In genomic region chr5:120139039-120139438, GRCh38 we compare ENCODE assay signal across 9 cellular contexts.
DNase-seq lines count a peak whose midpoint lies in the region; ATAC-seq and TF ChIP-seq lines count a peak whose summit lies in the region.
"Had no signal": no experiment of that assay in that cellular context is flagged by ENCODE, and none has a peak within 500 bp of the region (broad histone marks: within the 10 kb centered on the region; RNA-seq: fewer than 3 reads in every experiment).

No MANE protein-coding gene starts in this region.

- POLR2A ChIA-PET in CD4-positive, alpha-beta memory T cell (lab: Charles Lee; ENCODE audit: partially characterized antibody): no interaction called here

- no peaks in the 10 kb centered on the region for H3K27me3 Mint-ChIP-seq in CD4-positive, alpha-beta memory T cell

- peaks cover 14 to 19% (median 17%) of the 10 kb centered on the region in 4 donors for H3K4me1 ChIP-seq in upper lobe of left lung
- no peaks in the 10 kb centered on the region for H3K4me1 ChIP-seq in CD4-positive, alpha-beta memory T cell (ENCODE audit: insufficient read depth, low read length)

- no peak overlapping the region for H3K4me3 Mint-ChIP-seq in CD4-positive, alpha-beta memory T cell

- H3K4me1 Mint-ChIP-seq in CD4-positive, alpha-beta memory T cell: no peaks in the 10 kb centered on the region

- TF ChIP-seq CTCF in brain microvascular endothelial cell (IDR thresholded peaks at IDR 0.05; ENCODE audit: low read depth, low read length, missing control alignments) (no peak), upper lobe of left lung (IDR thresholded peaks at IDR 0.05) (no peak)

- WGBS in upper lobe of left lung, 2 donors: 19 to 21% methylated on average over 2 of the region's 2 CpGs

- H3K4me3 ChIP-seq in brain microvascular endothelial cell (ENCODE audit: low read depth, low read length): no peak overlapping the region
- no peak overlapping the region for H3K4me3 ChIP-seq in upper lobe of left lung
- H3K4me3 ChIP-seq in CD4-positive, alpha-beta memory T cell (ENCODE audit: low read length in 2 of 2): no peak overlapping the region

- H3K27me3 ChIP-seq in brain microvascular endothelial cell (replicated peaks) (no peaks in the 10 kb centered on the region), upper lobe of left lung (no peaks in the 10 kb centered on the region)
- H3K27me3 ChIP-seq in CD4-positive, alpha-beta memory T cell (ENCODE audit: insufficient read depth, low read length): no peaks in the 10 kb centered on the region

- peak; percentile 75 to 98 (median 82) for TF ChIP-seq EP300 in upper lobe of left lung (IDR thresholded peaks at IDR 0.05)

- DNase-seq in LoVo (ENCODE audit: low spot score) (peak; percentile 51), brain microvascular endothelial cell (peak; percentile 76), left kidney (ENCODE audit: low read depth, low spot score) (peak; percentile 8), upper lobe of left lung (no peak)
- no peak for DNase-seq in CD4-positive, alpha-beta memory T cell
- no peak for DNase-seq in stimulated activated CD4-positive, alpha-beta T cell treated with anti-CD3 and anti-CD28 coated beads, Interleukin-4, amount 100 ng/mL, for 4 hours
- DNase-seq: cerebellar nuclear complex had no signal

- TF ChIP-seq POLR2A in upper lobe of left lung (IDR thresholded peaks at IDR 0.05): no peak

- intact Hi-C loops in CD4-positive, alpha-beta memory T cell (cut with micrococcal nuclease): no loop called here

- no peak overlapping the region for H3K27ac Mint-ChIP-seq in CD4-positive, alpha-beta memory T cell

- no peaks in the 10 kb centered on the region for H3K9me3 ChIP-seq in upper lobe of left lung
- no peaks in the 10 kb centered on the region for H3K9me3 ChIP-seq in CD4-positive, alpha-beta memory T cell (ENCODE audit: control insufficient read depth in 1 of 2, low read length in 2 of 2)

- CTCF ChIA-PET in CD4-positive, alpha-beta memory T cell (lab: Charles Lee; ENCODE audit: partially characterized antibody): no interaction called here

- H3K9me3 Mint-ChIP-seq in CD4-positive, alpha-beta memory T cell: peaks cover 0 to 4% (median 0%) of the 10 kb centered on the region in 8 donors

- no peaks in the 10 kb centered on the region for H3K36me3 Mint-ChIP-seq in CD4-positive, alpha-beta memory T cell

- H3K27ac ChIP-seq in brain microvascular endothelial cell: peak overlapping the region; percentile 61
- peak overlapping the region; percentile 38 to 60 (median 46) for H3K27ac ChIP-seq in upper lobe of left lung
- no peak overlapping the region for H3K27ac ChIP-seq in CD4-positive, alpha-beta memory T cell (ENCODE audit: low read depth, low read length)

- ATAC-seq in upper lobe of left lung (ENCODE audit: low FRiP score in 2 of 2) (peak in 1 of 2 donors; percentile 87), HG02571 (IDR thresholded peaks at IDR 0.05; ENCODE audit: unreplicated experiment) (no peak), HG03439 (IDR thresholded peaks at IDR 0.05; ENCODE audit: unreplicated experiment) (no peak)

- H3K36me3 ChIP-seq in brain microvascular endothelial cell (replicated peaks) (no peaks in the 10 kb centered on the region), upper lobe of left lung (no peaks in the 10 kb centered on the region)
- H3K36me3 ChIP-seq in CD4-positive, alpha-beta memory T cell (ENCODE audit: insufficient read depth, low read length): no peaks in the 10 kb centered on the region

- in situ Hi-C loops in brain microvascular endothelial cell (cut with HindIII; ENCODE audit: low pct_ligation_motif_present, low sequenced_read_pairs): no loop called here

Comparison
In these comparisons a context has a peak if more than half of its experiments do, and no peak if none do; other contexts are left out.
1. DNase-seq: peak in LoVo (single experiment), brain microvascular endothelial cell (single experiment) and left kidney (single experiment); none in upper lobe of left lung (0 of 2), CD4-positive, alpha-beta memory T cell (0 of 5) and stimulated activated CD4-positive, alpha-beta T cell treated with anti-CD3 and anti-CD28 coated beads, Interleukin-4, amount 100 ng/mL, for 4 hours (0 of 2).